8 cellular contexts compared by ENCODE assay signal in the genomic region with DNA sequence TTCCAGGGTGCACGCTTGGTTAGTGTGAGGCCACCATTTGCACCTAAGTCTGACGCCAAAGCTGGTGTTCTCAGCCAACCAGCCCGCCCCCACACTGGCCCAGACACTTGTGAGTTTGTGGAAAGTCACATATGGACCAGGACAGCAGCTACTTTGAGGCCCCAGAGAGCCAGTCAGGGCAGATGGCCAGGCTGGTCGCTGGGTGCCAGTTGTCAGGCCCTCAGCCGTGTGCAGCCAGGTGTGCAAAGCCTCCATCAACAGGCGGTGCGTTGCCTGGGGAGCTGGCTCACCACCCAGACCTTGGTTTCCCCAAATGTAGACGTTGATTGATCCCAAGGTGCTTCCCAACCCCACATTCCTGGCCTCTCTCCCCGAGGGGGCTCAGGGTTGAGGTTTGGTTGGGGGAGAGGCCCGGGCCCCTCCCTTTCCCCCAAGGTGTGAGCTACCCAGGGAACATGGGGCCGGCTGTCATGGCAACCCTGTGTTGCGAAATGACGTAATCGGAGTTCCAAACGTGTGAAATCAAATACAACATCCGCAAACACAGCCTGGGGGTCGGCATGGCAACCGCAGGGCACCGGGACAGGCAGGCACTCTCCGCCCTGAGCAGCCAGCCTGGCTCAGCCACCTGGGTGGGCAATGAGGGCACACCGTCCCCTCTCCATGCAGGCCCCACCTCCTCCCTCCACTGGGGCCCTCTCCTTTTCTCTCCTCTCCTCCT. TPM values are rescaled to one million over a fixed set of nuclear protein-coding genes. Genes with fewer than 3 reads are reported as not detected.
DNase-seq lines count a peak whose midpoint lies in the region; ATAC-seq and TF ChIP-seq lines count a peak whose summit lies in the region.

No MANE protein-coding gene starts in this region.

- no peak overlapping the region for H3K4me3 Mint-ChIP-seq in activated CD4-positive, alpha-beta memory T cell treated with anti-CD3 and anti-CD28 coated beads for 36 hours
- H3K4me3 Mint-ChIP-seq in activated CD4-positive, alpha-beta memory T cell treated with anti-CD3 and anti-CD28 coated beads, Interleukin-2, amount 10 ng/mL, durations not matched to agents 7 days and 5 days: no peak overlapping the region
- H3K4me3 Mint-ChIP-seq in endodermal cell: no peak overlapping the region

- ATAC-seq in HG02852 (IDR thresholded peaks at IDR 0.05; ENCODE audit: unreplicated experiment): no peak
- ATAC-seq in HG03565 (IDR thresholded peaks at IDR 0.05; ENCODE audit: unreplicated experiment): no peak

- H3K27ac Mint-ChIP-seq in activated CD4-positive, alpha-beta memory T cell treated with anti-CD3 and anti-CD28 coated beads for 36 hours: no peak overlapping the region
- no peak overlapping the region for H3K27ac Mint-ChIP-seq in activated CD4-positive, alpha-beta memory T cell treated with anti-CD3 and anti-CD28 coated beads, Interleukin-2, amount 10 ng/mL, durations not matched to agents 7 days and 5 days
- H3K27ac Mint-ChIP-seq in endodermal cell: no peak overlapping the region

- no peak overlapping the region for H3K4me3 ChIP-seq in endodermal cell (ENCODE audit: low read length)
- no peak overlapping the region for H3K4me3 ChIP-seq in transverse colon

- no peaks in the 10 kb centered on the region for H3K36me3 ChIP-seq in endodermal cell (ENCODE audit: control insufficient read depth, insufficient read depth, low read length)
- H3K36me3 ChIP-seq in transverse colon: no peaks in the 10 kb centered on the region

- H3K4me1 Mint-ChIP-seq in activated CD4-positive, alpha-beta memory T cell treated with anti-CD3 and anti-CD28 coated beads for 36 hours (ENCODE audit: low read depth): no peaks in the 10 kb centered on the region
- H3K4me1 Mint-ChIP-seq in activated CD4-positive, alpha-beta memory T cell treated with anti-CD3 and anti-CD28 coated beads, Interleukin-2, amount 10 ng/mL, durations not matched to agents 7 days and 5 days: no peaks in the 10 kb centered on the region
- peaks cover 13% of the 10 kb centered on the region for H3K4me1 Mint-ChIP-seq in endodermal cell

- peaks cover 24% of the 10 kb centered on the region for H3K27me3 Mint-ChIP-seq in activated CD4-positive, alpha-beta memory T cell treated with anti-CD3 and anti-CD28 coated beads for 36 hours
- peaks cover 21% of the 10 kb centered on the region for H3K27me3 Mint-ChIP-seq in activated CD4-positive, alpha-beta memory T cell treated with anti-CD3 and anti-CD28 coated beads, Interleukin-2, amount 10 ng/mL, durations not matched to agents 7 days and 5 days
- H3K27me3 Mint-ChIP-seq in endodermal cell (ENCODE audit: insufficient read depth): no peaks in the 10 kb centered on the region

- H3K4me1 ChIP-seq in endodermal cell (ENCODE audit: control insufficient read depth, insufficient read depth, low read length) (no peaks in the 10 kb centered on the region), transverse colon (no peaks in the 10 kb centered on the region)

- no peak overlapping the region for H3K27ac ChIP-seq in endodermal cell (ENCODE audit: low read depth, low read length)
- no peak overlapping the region for H3K27ac ChIP-seq in transverse colon

- WGBS in endodermal cell (ENCODE audit: insufficient coverage in 1 of 2, insufficient read length in 1 of 2), 2 experiments: 76 to 86% methylated on average over 13 to 21 of the region's 21 CpGs
- WGBS in transverse colon (ENCODE audit: low coverage in 1 of 2), 2 donors: 40% methylated on average over 14 of the region's 21 CpGs; no CpG with 5 or more reads in 1 of the 2 donors

- CTCF ChIA-PET in activated CD4-positive, alpha-beta memory T cell treated with anti-CD3 and anti-CD28 coated beads for 36 hours (lab: Charles Lee): no interaction called here
- CTCF ChIA-PET in activated CD4-positive, alpha-beta memory T cell treated with anti-CD3 and anti-CD28 coated beads, Interleukin-2, amount 10 ng/mL, durations not matched to agents 7 days and 5 days (lab: Charles Lee): no interaction called here
- CTCF ChIA-PET in HEK293T (lab: Yijun Ruan, JAX): no interaction called here

- no peaks in the 10 kb centered on the region for H3K36me3 Mint-ChIP-seq in activated CD4-positive, alpha-beta memory T cell treated with anti-CD3 and anti-CD28 coated beads for 36 hours
- no peaks in the 10 kb centered on the region for H3K36me3 Mint-ChIP-seq in activated CD4-positive, alpha-beta memory T cell treated with anti-CD3 and anti-CD28 coated beads, Interleukin-2, amount 10 ng/mL, durations not matched to agents 7 days and 5 days (ENCODE audit: low read depth)
- H3K36me3 Mint-ChIP-seq in endodermal cell (ENCODE audit: low read depth): no peaks in the 10 kb centered on the region

- intact Hi-C loops in activated CD4-positive, alpha-beta memory T cell treated with anti-CD3 and anti-CD28 coated beads for 36 hours (cut with micrococcal nuclease): no loop called here
- intact Hi-C loops in transverse colon (cut with DNase I; ENCODE audit: low total_unique reads): no loop called here

- POLR2A ChIA-PET in activated CD4-positive, alpha-beta memory T cell treated with anti-CD3 and anti-CD28 coated beads for 36 hours (lab: Charles Lee): no interaction called here
- POLR2A ChIA-PET in activated CD4-positive, alpha-beta memory T cell treated with anti-CD3 and anti-CD28 coated beads, Interleukin-2, amount 10 ng/mL, durations not matched to agents 7 days and 5 days (lab: Charles Lee): no interaction called here
- POLR2A ChIA-PET in HEK293T (lab: Yijun Ruan, JAX): no interaction called here

- no peak overlapping the region for H3K9ac ChIP-seq in endodermal cell (ENCODE audit: extremely low read depth, low read length, poor library complexity, severe bottlenecking)

- no peaks in the 10 kb centered on the region for H3K9me3 Mint-ChIP-seq in activated CD4-positive, alpha-beta memory T cell treated with anti-CD3 and anti-CD28 coated beads for 36 hours
- H3K9me3 Mint-ChIP-seq in activated CD4-positive, alpha-beta memory T cell treated with anti-CD3 and anti-CD28 coated beads, Interleukin-2, amount 10 ng/mL, durations not matched to agents 7 days and 5 days: no peaks in the 10 kb centered on the region
- no peaks in the 10 kb centered on the region for H3K9me3 Mint-ChIP-seq in endodermal cell

- no peak for TF ChIP-seq EP300 in transverse colon (IDR thresholded peaks at IDR 0.05; ENCODE audit: low read depth)

- H3K9me3 ChIP-seq in endodermal cell (ENCODE audit: control insufficient read depth, low read length): no peaks in the 10 kb centered on the region
- no peaks in the 10 kb centered on the region for H3K9me3 ChIP-seq in transverse colon

- peak; percentile 13 for DNase-seq in activated CD4-positive, alpha-beta memory T cell treated with anti-CD3 and anti-CD28 coated beads for 36 hours
- no peak for DNase-seq in activated CD4-positive, alpha-beta memory T cell treated with anti-CD3 and anti-CD28 coated beads, Interleukin-2, amount 10 ng/mL, durations not matched to agents 7 days and 5 days
- peak; percentile 91 for DNase-seq in NCI-H510A (lab: John Stamatoyannopoulos, UW)
- DNase-seq in endodermal cell: peak; percentile 78
- DNase-seq in transverse colon: peak; percentile 10
- no peak for DNase-seq in HEK293T (ENCODE audit: extremely low spot score)

- in situ Hi-C loops in transverse colon (cut with MboI; ENCODE audit: low pct_ligation_motif_present in 1 of 4, low pct_unique_long_range_greater_than_20kb in 1 of 4, low sequenced_read_pairs in 3 of 4): no loop called here

- H3K27me3 ChIP-seq in endodermal cell (ENCODE audit: control insufficient read depth, insufficient read depth, low read length, poor library complexity, severe bottlenecking) (no peaks in the 10 kb centered on the region), transverse colon (peaks cover 26% of the 10 kb centered on the region)

- TF ChIP-seq POLR2A in transverse colon (IDR thresholded peaks at IDR 0.05): no peak

- TF ChIP-seq CTCF in endodermal cell (conservative IDR thresholded peaks at IDR 0.05) (no peak), transverse colon (IDR thresholded peaks at IDR 0.05) (no peak)

TF ChIP-seq in HEK293T, 16 proteins besides CTCF, POLR2A, EP300 and RAD21:
- TF ChIP-seq ZNF384 (IDR thresholded peaks at IDR 0.05) (no peak), TARDBP (IDR thresholded peaks at IDR 0.05) (no peak), FOXM1 (IDR thresholded peaks at IDR 0.05; ENCODE audit: borderline replicate concordance) (no peak), SP1 (IDR thresholded peaks at IDR 0.05) (no peak), FOXK2 (IDR thresholded peaks at IDR 0.05) (no peak), ELF4 (IDR thresholded peaks at IDR 0.05) (no peak), SUZ12 (IDR thresholded peaks at IDR 0.05) (no peak), BHLHE40 (IDR thresholded peaks at IDR 0.05; ENCODE audit: borderline replicate concordance) (no peak), ARNT (IDR thresholded peaks at IDR 0.05) (no peak), FOXA1 (IDR thresholded peaks at IDR 0.05) (no peak), L3MBTL2 (conservative IDR thresholded peaks at IDR 0.05) (no peak), CTBP1 (IDR thresholded peaks at IDR 0.05; ENCODE audit: borderline replicate concordance) (no peak), PKNOX1 (IDR thresholded peaks at IDR 0.05) (no peak), LEF1 (IDR thresholded peaks at IDR 0.05; ENCODE audit: borderline replicate concordance) (no peak), HDGF (IDR thresholded peaks at IDR 0.05; ENCODE audit: borderline replicate concordance) (no peak), NFRKB (IDR thresholded peaks at IDR 0.05) (no peak)

RNA-seq across cellular contexts. Expression of gene WNT4, which starts 42.2 kb away (rescaled TPM):
- not detected for total RNA-seq in activated CD4-positive, alpha-beta memory T cell treated with anti-CD3 and anti-CD28 coated beads for 36 hours
- total RNA-seq in activated CD4-positive, alpha-beta memory T cell treated with anti-CD3 and anti-CD28 coated beads, Interleukin-2, amount 10 ng/mL, durations not matched to agents 7 days and 5 days: not detected
- total RNA-seq in endodermal cell (under 1 TPM in 1 of 2 donors, not detected in 1; 0.44 TPM), transverse colon (1 to 10 TPM in 2 of 4 donors, under 1 TPM in 1, not detected in 1; 0.82 to 3.0 (median 2.1) TPM)
- 9.7 TPM for polyA plus RNA-seq in endodermal cell (2013, experiment 1 of 2)
- 8.9 TPM for polyA plus RNA-seq in endodermal cell (2013, experiment 2 of 2)

Comparison
In these comparisons a context has a peak if more than half of its experiments do, and no peak if none do; other contexts are left out.
1. DNase-seq: peak in activated CD4-positive, alpha-beta memory T cell treated with anti-CD3 and anti-CD28 coated beads for 36 hours (single experiment), NCI-H510A (single experiment), endodermal cell (single experiment) and transverse colon (single experiment); none in activated CD4-positive, alpha-beta memory T cell treated with anti-CD3 and anti-CD28 coated beads, Interleukin-2, amount 10 ng/mL, durations not matched to agents 7 days and 5 days (single experiment) and HEK293T (single experiment).